17 cellular contexts compared by ENCODE assay signal in genomic region chr5:38424237-38425080, GRCh38.
"Had no signal": no experiment of that assay in that cellular context is flagged by ENCODE, and none has a peak within 500 bp of the region (broad histone marks: within the 10 kb centered on the region; RNA-seq: fewer than 3 reads in every experiment).

No MANE protein-coding gene starts in this region.

- ATAC-seq: activated T-cell treated with anti-CD3 and anti-CD28 coated beads, Interleukin-2, amount 50 U/mL, for 4 hours; foreskin keratinocyte; left cardiac atrium; naive thymus-derived CD4-positive, alpha-beta T cell had no signal

- FAIRE-seq: bronchial epithelial cell, small intestine, urothelium cell line had no signal

- DNase-seq: activated CD4-positive, alpha-beta memory T cell treated with anti-CD3 and anti-CD28 coated beads for 36 hours; activated CD4-positive, CD25-positive, alpha-beta regulatory T cell treated with anti-CD3 and anti-CD28 coated beads, Interleukin-2, amount 50 U/mL, for 72 hours; activated gamma-delta T cell; activated T-cell treated with anti-CD3 and anti-CD28 coated beads, Interleukin-2, amount 50 U/mL, for 4 hours; anterior cingulate cortex; dorsolateral prefrontal cortex; esophagus squamous epithelium; foreskin keratinocyte; head of caudate nucleus; left cardiac atrium; naive thymus-derived CD4-positive, alpha-beta T cell; small intestine had no signal

- H3K27ac ChIP-seq: dorsolateral prefrontal cortex, esophagus squamous epithelium, foreskin keratinocyte, neutrophil, right atrium auricular region had no signal

- H3K36me3 ChIP-seq: esophagus squamous epithelium, neutrophil, right atrium auricular region had no signal

- H3K4me1 ChIP-seq: esophagus squamous epithelium, right atrium auricular region had no signal

- H3K4me3 ChIP-seq: dorsolateral prefrontal cortex, esophagus squamous epithelium, lung, right atrium auricular region had no signal

- H3K9me3 ChIP-seq: esophagus squamous epithelium, neutrophil, right atrium auricular region had no signal

- H3K27me3 ChIP-seq: esophagus squamous epithelium, foreskin keratinocyte, right atrium auricular region had no signal
